ENCODE assay signal across 11 cellular contexts in the genomic region with DNA sequence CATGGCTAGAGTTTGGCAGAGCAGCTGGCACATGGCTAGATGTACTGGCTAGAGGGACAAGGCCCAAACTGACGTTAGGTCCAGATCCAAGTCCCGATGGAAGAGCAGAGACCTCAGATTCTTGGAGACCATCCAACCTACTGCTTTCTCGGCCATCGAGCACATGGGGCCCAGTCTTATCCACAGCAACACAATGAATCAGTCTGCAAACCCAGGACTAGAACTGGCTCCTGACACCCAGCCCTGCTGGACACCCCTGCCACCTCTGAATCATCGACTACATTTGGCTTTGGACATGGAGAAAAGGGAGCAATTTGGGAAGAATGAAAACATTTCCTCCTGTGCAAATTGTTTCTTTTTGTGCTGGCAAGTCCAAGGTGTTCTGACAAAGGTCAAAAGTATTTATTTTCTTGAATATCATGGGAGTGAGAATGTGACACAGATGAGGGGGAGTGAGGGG. TPM values are rescaled to one million over a fixed set of nuclear protein-coding genes. Genes with fewer than 3 reads are reported as not detected.
DNase-seq lines count a peak whose midpoint lies in the region; ATAC-seq and TF ChIP-seq lines count a peak whose summit lies in the region.
"Had no signal": no experiment of that assay in that cellular context is flagged by ENCODE, and none has a peak within 500 bp of the region (broad histone marks: within the 10 kb centered on the region; RNA-seq: fewer than 3 reads in every experiment).

No MANE protein-coding gene starts in this region.

- no peaks in the 10 kb centered on the region for H3K9me2 ChIP-seq in Loucy (replicated peaks; ENCODE audit: low read depth, low read length)

- no peaks in the 10 kb centered on the region for H3F3A ChIP-seq in Loucy (ENCODE audit: low read depth)

- H3K79me2 ChIP-seq in ACC112 (ENCODE audit: control insufficient read depth, insufficient read depth, low read length, unreplicated experiment) (no peaks in the 10 kb centered on the region), Loucy (ENCODE audit: insufficient read depth, low read length) (no peaks in the 10 kb centered on the region)

- H3K4me1 ChIP-seq in ACC112 (ENCODE audit: control insufficient read depth, insufficient read depth, low read length, unreplicated experiment) (peaks cover 13% of the 10 kb centered on the region), Loucy (ENCODE audit: insufficient read depth, low read length, poor library complexity, severe bottlenecking) (peaks cover 22% of the 10 kb centered on the region)

- H3K36me3 ChIP-seq in ACC112 (ENCODE audit: insufficient read depth, low read length) = no peaks in the 10 kb centered on the region
- no peaks in the 10 kb centered on the region for H3K36me3 ChIP-seq in Loucy (ENCODE audit: insufficient read depth, low read length)
- H3K36me3 ChIP-seq: BLaER1 treated with 17β-estradiol and CSF1 and Interleukin-3, amounts not matched to agents 10 nM and 100 nM had no signal

- H3K4me3 Mint-ChIP-seq in nephron = no peak overlapping the region

- H3K9me3 ChIP-seq in Loucy (ENCODE audit: insufficient read depth, low read depth, low read length) = no peaks in the 10 kb centered on the region

- no peaks in the 10 kb centered on the region for H3K36me3 Mint-ChIP-seq in nephron (ENCODE audit: low read depth)

- peaks cover 50% of the 10 kb centered on the region for H3K4me1 Mint-ChIP-seq in nephron

- H3K4me2 ChIP-seq in Loucy (ENCODE audit: low read depth, low read length, poor library complexity, severe bottlenecking) = peak overlapping the region; percentile 11
- H3K4me2 ChIP-seq: BLaER1 treated with 17β-estradiol and CSF1 and Interleukin-3, amounts not matched to agents 10 nM and 100 nM had no signal

- H3K27me3 Mint-ChIP-seq in nephron (ENCODE audit: low read depth) = no peaks in the 10 kb centered on the region

- H3K9ac ChIP-seq in Loucy (ENCODE audit: low read depth, low read length, poor library complexity, severe bottlenecking) = no peak overlapping the region
- H3K9ac ChIP-seq: BLaER1 treated with 17β-estradiol and CSF1 and Interleukin-3, amounts not matched to agents 10 nM and 100 nM had no signal

- no peak for TF ChIP-seq CTCF in Loucy (conservative IDR thresholded peaks at IDR 0.05; ENCODE audit: low read length)
- TF ChIP-seq CTCF in nephron (IDR thresholded peaks at IDR 0.05; ENCODE audit: unreplicated experiment in 3 of 3) = no peak

- H3K27me3 ChIP-seq in ACC112 (ENCODE audit: insufficient read depth, low read length) (no peaks in the 10 kb centered on the region), Loucy (ENCODE audit: insufficient read depth, low read length, poor library complexity, severe bottlenecking) (no peaks in the 10 kb centered on the region)
- H3K27me3 ChIP-seq: BLaER1 treated with 17β-estradiol and CSF1 and Interleukin-3, amounts not matched to agents 10 nM and 100 nM had no signal

- H2AFZ ChIP-seq in ACC112 (ENCODE audit: low read length, unreplicated experiment) = peak overlapping the region; percentile 16
- peak overlapping the region; percentile 62; the same call in 1 of the 2 replicates for H2AFZ ChIP-seq in Loucy (ENCODE audit: low read length)

- H3K4me3 ChIP-seq in ACC112 (ENCODE audit: low read depth, low read length) (no peak overlapping the region), Loucy (ENCODE audit: low read length, poor library complexity, severe bottlenecking) (no peak overlapping the region)
- H3K4me3 ChIP-seq: BLaER1 treated with 17β-estradiol and CSF1 and Interleukin-3, amounts not matched to agents 10 nM and 100 nM had no signal

- peak overlapping the region in 2 of 3 experiments; percentile 68 for H3K27ac Mint-ChIP-seq in nephron

- no peaks in the 10 kb centered on the region for H4K20me1 ChIP-seq in Loucy (ENCODE audit: insufficient read depth, low read length, poor library complexity, severe bottlenecking)
- H4K20me1 ChIP-seq: BLaER1 treated with 17β-estradiol and CSF1 and Interleukin-3, amounts not matched to agents 10 nM and 100 nM had no signal

- no peak overlapping the region for H3K27ac ChIP-seq in ACC112 (ENCODE audit: low read depth, low read length)
- H3K27ac ChIP-seq: BLaER1 treated with 17β-estradiol and CSF1 and Interleukin-3, amounts not matched to agents 10 nM and 100 nM had no signal

- DNase-seq in dermis blood vessel endothelial cell (peak; percentile 28), NCI-H2081 treated with DMSO at 0.1 percent for 48 hours (lab: John Stamatoyannopoulos, UW) (no peak), islet precursor cell (no peak)
- DNase-seq: NCI-H187 treated with DMSO at 0.1 percent for 48 hours, retina had no signal

- ATAC-seq in HG03025 (IDR thresholded peaks at IDR 0.05; ENCODE audit: low FRiP score, unreplicated experiment) (no peak), GM21723 (IDR thresholded peaks at IDR 0.05; ENCODE audit: unreplicated experiment) (no peak)

- no peaks in the 10 kb centered on the region for H3K9me3 Mint-ChIP-seq in nephron

RNA-seq across cellular contexts. Expression of gene YWHAB, which starts 23.9 kb away (rescaled TPM):
- total RNA-seq in dermis blood vessel endothelial cell = 137 and 188 TPM in 2 replicates

RNA-seq across cellular contexts. Expression of gene PABPC1L, which starts 48.3 kb away (rescaled TPM):
- 1.3 and 2.6 TPM in 2 replicates for total RNA-seq in dermis blood vessel endothelial cell

RNA-seq across cellular contexts. Expression of gene RIMS4, which starts 51.2 kb away (rescaled TPM):
- not detected in 2 replicates for total RNA-seq in dermis blood vessel endothelial cell
